In the genomic region with DNA sequence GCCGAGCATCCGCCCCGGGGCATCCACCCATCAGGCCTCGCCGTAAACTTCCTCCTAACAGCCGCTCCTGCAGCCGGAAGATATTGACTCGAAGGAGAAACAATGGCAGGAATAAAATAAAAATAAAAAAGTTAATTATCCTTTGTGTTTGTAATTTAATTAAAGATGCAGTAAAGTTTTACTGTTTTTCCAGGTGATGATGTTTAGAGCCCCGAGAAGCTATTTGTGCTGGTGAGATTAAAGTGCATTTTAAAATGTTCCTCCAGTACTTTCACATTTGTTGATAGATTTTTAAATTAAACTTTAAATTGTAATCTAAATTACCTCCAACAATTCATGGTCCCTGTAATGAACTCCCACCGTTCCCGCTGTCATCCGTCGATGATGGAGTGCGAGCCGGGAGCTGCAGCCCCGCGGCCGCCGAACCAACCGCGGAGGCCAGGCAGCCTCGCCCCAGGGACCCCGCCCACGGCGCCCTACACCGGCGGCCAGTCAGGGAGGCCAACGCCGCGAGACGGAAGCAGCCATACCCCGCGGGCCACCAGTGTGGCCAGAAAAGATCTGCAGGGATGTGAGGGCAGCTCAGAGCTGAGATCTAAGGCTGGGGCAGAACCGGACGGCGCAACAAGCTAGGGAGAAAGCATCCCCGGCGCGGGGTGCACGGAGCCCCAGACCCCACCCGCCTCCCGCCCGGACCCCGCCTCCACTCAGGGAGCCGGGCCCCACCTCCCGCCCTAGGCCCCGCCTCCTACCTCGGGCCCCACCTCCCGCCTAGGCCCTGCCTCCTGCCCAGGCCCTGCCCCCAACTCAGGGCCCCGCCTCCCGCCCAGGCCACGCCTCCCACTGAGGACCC, we compare ENCODE assay signal across 3 cellular contexts.
TF ChIP-seq lines count a peak whose summit lies in the region.

No MANE protein-coding gene starts in this region.

TF ChIP-seq in A549, 52 proteins besides CTCF, POLR2A, EP300 and RAD21 (continued from another document):
- TF ChIP-seq CBX2 (IDR thresholded peaks at IDR 0.05; ENCODE audit: borderline replicate concordance, low read depth) (no peak), ZSCAN20 (CRISPR knock-in tag; IDR thresholded peaks at IDR 0.05) (no peak), CBX8 (IDR thresholded peaks at IDR 0.05) (no peak), EHMT2 (IDR thresholded peaks at IDR 0.05; ENCODE audit: low read depth) (no peak), EHF (CRISPR knock-in tag; IDR thresholded peaks at IDR 0.05) (no peak), PHF8 (IDR thresholded peaks at IDR 0.05; ENCODE audit: borderline replicate concordance, low read depth) (peak; percentile 55; the same call in 1 of the 2 replicates)

TF ChIP-seq in Ishikawa, 13 proteins besides CTCF, POLR2A, EP300 and RAD21 (continued from another document):
- TF ChIP-seq REST (IDR thresholded peaks at IDR 0.05; ENCODE audit: low read depth): no peak

TF ChIP-seq in K562, 482 proteins besides CTCF, POLR2A, EP300 and RAD21 (continued from another document and continues in another):
- TF ChIP-seq, protein P1, sequence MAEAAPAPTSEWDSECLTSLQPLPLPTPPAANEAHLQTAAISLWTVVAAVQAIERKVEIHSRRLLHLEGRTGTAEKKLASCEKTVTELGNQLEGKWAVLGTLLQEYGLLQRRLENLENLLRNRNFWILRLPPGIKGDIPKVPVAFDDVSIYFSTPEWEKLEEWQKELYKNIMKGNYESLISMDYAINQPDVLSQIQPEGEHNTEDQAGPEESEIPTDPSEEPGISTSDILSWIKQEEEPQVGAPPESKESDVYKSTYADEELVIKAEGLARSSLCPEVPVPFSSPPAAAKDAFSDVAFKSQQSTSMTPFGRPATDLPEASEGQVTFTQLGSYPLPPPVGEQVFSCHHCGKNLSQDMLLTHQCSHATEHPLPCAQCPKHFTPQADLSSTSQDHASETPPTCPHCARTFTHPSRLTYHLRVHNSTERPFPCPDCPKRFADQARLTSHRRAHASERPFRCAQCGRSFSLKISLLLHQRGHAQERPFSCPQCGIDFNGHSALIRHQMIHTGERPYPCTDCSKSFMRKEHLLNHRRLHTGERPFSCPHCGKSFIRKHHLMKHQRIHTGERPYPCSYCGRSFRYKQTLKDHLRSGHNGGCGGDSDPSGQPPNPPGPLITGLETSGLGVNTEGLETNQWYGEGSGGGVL (CRISPR knock-in tag; IDR thresholded peaks at IDR 0.05): no peak
- TF ChIP-seq FUS (optimal IDR thresholded peaks at IDR 0.05; ENCODE audit: low read depth, low read length): no peak
- no peak for TF ChIP-seq NR4A1 (CRISPR knock-in tag; IDR thresholded peaks at IDR 0.05)
- TF ChIP-seq NR4A1 (tag; IDR thresholded peaks at IDR 0.05): no peak
- 0 out of 2 replicates have a peak, but pooled peaks have one; percentile 30 for TF ChIP-seq AFF4 (CRISPR knock-in tag; IDR thresholded peaks at IDR 0.05)
- TF ChIP-seq CHD2 (IDR thresholded peaks at IDR 0.05; ENCODE audit: low read depth, low read length): 0 out of 2 replicates have a peak, but pooled peaks have one; percentile 10
- TF ChIP-seq, protein P2, sequence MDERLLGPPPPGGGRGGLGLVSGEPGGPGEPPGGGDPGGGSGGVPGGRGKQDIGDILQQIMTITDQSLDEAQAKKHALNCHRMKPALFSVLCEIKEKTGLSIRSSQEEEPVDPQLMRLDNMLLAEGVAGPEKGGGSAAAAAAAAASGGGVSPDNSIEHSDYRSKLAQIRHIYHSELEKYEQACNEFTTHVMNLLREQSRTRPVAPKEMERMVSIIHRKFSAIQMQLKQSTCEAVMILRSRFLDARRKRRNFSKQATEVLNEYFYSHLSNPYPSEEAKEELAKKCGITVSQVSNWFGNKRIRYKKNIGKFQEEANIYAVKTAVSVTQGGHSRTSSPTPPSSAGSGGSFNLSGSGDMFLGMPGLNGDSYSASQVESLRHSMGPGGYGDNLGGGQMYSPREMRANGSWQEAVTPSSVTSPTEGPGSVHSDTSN (CRISPR knock-in tag; IDR thresholded peaks at IDR 0.05; ENCODE audit: low read depth): no peak
- TF ChIP-seq, protein P2 (tag; conservative IDR thresholded peaks at IDR 0.05; ENCODE audit: low read depth): 0 out of 2 replicates have a peak, but pooled peaks have one; percentile 10
- TF ChIP-seq, protein P3, sequence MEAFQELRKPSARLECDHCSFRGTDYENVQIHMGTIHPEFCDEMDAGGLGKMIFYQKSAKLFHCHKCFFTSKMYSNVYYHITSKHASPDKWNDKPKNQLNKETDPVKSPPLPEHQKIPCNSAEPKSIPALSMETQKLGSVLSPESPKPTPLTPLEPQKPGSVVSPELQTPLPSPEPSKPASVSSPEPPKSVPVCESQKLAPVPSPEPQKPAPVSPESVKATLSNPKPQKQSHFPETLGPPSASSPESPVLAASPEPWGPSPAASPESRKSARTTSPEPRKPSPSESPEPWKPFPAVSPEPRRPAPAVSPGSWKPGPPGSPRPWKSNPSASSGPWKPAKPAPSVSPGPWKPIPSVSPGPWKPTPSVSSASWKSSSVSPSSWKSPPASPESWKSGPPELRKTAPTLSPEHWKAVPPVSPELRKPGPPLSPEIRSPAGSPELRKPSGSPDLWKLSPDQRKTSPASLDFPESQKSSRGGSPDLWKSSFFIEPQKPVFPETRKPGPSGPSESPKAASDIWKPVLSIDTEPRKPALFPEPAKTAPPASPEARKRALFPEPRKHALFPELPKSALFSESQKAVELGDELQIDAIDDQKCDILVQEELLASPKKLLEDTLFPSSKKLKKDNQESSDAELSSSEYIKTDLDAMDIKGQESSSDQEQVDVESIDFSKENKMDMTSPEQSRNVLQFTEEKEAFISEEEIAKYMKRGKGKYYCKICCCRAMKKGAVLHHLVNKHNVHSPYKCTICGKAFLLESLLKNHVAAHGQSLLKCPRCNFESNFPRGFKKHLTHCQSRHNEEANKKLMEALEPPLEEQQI (IDR thresholded peaks at IDR 0.05): no peak
- no peak for TF ChIP-seq ZNF785 (CRISPR knock-in tag; IDR thresholded peaks at IDR 0.05)
- TF ChIP-seq, protein P4, sequence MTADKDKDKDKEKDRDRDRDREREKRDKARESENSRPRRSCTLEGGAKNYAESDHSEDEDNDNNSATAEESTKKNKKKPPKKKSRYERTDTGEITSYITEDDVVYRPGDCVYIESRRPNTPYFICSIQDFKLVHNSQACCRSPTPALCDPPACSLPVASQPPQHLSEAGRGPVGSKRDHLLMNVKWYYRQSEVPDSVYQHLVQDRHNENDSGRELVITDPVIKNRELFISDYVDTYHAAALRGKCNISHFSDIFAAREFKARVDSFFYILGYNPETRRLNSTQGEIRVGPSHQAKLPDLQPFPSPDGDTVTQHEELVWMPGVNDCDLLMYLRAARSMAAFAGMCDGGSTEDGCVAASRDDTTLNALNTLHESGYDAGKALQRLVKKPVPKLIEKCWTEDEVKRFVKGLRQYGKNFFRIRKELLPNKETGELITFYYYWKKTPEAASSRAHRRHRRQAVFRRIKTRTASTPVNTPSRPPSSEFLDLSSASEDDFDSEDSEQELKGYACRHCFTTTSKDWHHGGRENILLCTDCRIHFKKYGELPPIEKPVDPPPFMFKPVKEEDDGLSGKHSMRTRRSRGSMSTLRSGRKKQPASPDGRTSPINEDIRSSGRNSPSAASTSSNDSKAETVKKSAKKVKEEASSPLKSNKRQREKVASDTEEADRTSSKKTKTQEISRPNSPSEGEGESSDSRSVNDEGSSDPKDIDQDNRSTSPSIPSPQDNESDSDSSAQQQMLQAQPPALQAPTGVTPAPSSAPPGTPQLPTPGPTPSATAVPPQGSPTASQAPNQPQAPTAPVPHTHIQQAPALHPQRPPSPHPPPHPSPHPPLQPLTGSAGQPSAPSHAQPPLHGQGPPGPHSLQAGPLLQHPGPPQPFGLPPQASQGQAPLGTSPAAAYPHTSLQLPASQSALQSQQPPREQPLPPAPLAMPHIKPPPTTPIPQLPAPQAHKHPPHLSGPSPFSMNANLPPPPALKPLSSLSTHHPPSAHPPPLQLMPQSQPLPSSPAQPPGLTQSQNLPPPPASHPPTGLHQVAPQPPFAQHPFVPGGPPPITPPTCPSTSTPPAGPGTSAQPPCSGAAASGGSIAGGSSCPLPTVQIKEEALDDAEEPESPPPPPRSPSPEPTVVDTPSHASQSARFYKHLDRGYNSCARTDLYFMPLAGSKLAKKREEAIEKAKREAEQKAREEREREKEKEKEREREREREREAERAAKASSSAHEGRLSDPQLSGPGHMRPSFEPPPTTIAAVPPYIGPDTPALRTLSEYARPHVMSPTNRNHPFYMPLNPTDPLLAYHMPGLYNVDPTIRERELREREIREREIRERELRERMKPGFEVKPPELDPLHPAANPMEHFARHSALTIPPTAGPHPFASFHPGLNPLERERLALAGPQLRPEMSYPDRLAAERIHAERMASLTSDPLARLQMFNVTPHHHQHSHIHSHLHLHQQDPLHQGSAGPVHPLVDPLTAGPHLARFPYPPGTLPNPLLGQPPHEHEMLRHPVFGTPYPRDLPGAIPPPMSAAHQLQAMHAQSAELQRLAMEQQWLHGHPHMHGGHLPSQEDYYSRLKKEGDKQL (CRISPR knock-in tag; IDR thresholded peaks at IDR 0.05; ENCODE audit: borderline replicate concordance): no peak
- no peak for TF ChIP-seq FOXJ2 (tag; IDR thresholded peaks at IDR 0.05)
- TF ChIP-seq ZNF518B (CRISPR knock-in tag; IDR thresholded peaks at IDR 0.05): no peak
- TF ChIP-seq ELF1 (tag; IDR thresholded peaks at IDR 0.05): peak; percentile 15; the same call in 1 of the 2 replicates
- TF ChIP-seq BMI1 (IDR thresholded peaks at IDR 0.05; ENCODE audit: low read length): no peak
- no peak for TF ChIP-seq GATAD2B (IDR thresholded peaks at IDR 0.05; ENCODE audit: borderline replicate concordance)
- TF ChIP-seq PHF21A (IDR thresholded peaks at IDR 0.05; ENCODE audit: borderline replicate concordance, low read depth): no peak
- TF ChIP-seq, protein P5, sequence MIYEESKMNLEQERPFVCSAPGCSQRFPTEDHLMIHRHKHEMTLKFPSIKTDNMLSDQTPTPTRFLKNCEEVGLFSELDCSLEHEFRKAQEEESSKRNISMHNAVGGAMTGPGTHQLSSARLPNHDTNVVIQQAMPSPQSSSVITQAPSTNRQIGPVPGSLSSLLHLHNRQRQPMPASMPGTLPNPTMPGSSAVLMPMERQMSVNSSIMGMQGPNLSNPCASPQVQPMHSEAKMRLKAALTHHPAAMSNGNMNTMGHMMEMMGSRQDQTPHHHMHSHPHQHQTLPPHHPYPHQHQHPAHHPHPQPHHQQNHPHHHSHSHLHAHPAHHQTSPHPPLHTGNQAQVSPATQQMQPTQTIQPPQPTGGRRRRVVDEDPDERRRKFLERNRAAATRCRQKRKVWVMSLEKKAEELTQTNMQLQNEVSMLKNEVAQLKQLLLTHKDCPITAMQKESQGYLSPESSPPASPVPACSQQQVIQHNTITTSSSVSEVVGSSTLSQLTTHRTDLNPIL (CRISPR knock-in tag; IDR thresholded peaks at IDR 0.05): no peak
- no peak for TF ChIP-seq ELF2 (CRISPR knock-in tag; IDR thresholded peaks at IDR 0.05)
- TF ChIP-seq PHB (CRISPR knock-in tag; IDR thresholded peaks at IDR 0.05): no peak
- 0 out of 2 replicates have a peak, but pooled peaks have one; percentile 0 for TF ChIP-seq ZEB2 (IDR thresholded peaks at IDR 0.05)
- 0 out of 2 replicates have a peak, but pooled peaks have one; percentile 78 for TF ChIP-seq KAT7 (CRISPR knock-in tag; IDR thresholded peaks at IDR 0.05; ENCODE audit: borderline replicate concordance)
- peak in 1 of 2 experiments; percentile 27; a peak in 1 of 4 replicates for TF ChIP-seq TBL1XR1 (IDR thresholded peaks at IDR 0.05; ENCODE audit: low read length in 2 of 2)
- no peak for TF ChIP-seq RBM17 (IDR thresholded peaks at IDR 0.05; ENCODE audit: borderline replicate concordance, low read depth, low read length)
- TF ChIP-seq SNRNP70 (optimal IDR thresholded peaks at IDR 0.05; ENCODE audit: low read depth, low read length): no peak
